1 cellular context compared by ENCODE assay signal in genomic region chr7:77466455-77466854, GRCh38.
TF ChIP-seq lines count a peak whose summit lies in the region.

No MANE protein-coding gene starts in this region.

TF ChIP-seq in A549, 52 proteins besides CTCF, POLR2A, EP300 and RAD21 (continued from another document):
- TF ChIP-seq REST (IDR thresholded peaks at IDR 0.05): no peak
- TF ChIP-seq RCOR1 (IDR thresholded peaks at IDR 0.05; ENCODE audit: low read depth, low read length): no peak
- TF ChIP-seq, protein P1, sequence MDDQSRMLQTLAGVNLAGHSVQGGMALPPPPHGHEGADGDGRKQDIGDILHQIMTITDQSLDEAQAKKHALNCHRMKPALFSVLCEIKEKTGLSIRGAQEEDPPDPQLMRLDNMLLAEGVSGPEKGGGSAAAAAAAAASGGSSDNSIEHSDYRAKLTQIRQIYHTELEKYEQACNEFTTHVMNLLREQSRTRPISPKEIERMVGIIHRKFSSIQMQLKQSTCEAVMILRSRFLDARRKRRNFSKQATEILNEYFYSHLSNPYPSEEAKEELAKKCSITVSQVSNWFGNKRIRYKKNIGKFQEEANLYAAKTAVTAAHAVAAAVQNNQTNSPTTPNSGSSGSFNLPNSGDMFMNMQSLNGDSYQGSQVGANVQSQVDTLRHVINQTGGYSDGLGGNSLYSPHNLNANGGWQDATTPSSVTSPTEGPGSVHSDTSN (IDR thresholded peaks at IDR 0.05): no peak
- TF ChIP-seq CEBPB (IDR thresholded peaks at IDR 0.05): no peak
